18 cellular contexts compared by ENCODE assay signal in the genomic region with DNA sequence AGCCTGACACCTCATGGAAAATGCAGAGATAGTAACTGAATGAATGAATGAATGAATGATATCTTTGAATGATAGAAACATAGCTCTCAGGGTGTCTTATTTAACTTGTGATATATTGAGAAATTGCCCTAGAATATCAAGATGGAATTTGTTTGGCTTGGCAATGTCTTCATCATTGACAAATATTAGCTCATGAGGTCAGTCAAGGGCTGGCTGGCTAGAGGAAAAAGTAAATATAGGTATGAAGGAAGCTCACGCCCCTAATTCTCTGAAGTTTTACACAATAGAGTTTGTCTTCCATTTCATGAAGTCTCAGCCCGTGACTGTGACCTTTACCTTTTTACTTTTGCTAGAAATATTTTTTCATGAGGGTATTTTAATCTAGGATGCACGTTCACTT.
DNase-seq lines count a peak whose midpoint lies in the region; ATAC-seq and TF ChIP-seq lines count a peak whose summit lies in the region.
"Had no signal": no experiment of that assay in that cellular context is flagged by ENCODE, and none has a peak within 500 bp of the region (broad histone marks: within the 10 kb centered on the region; RNA-seq: fewer than 3 reads in every experiment).

No MANE protein-coding gene starts in this region.

- TF ChIP-seq POLR2A in breast epithelium (IDR thresholded peaks at IDR 0.05) (no peak), body of pancreas (IDR thresholded peaks at IDR 0.05) (no peak)

- TF ChIP-seq CTCF in breast epithelium (IDR thresholded peaks at IDR 0.05) (no peak), body of pancreas (IDR thresholded peaks at IDR 0.05) (no peak), lower lobe of right lung (IDR thresholded peaks at IDR 0.05) (no peak), heart right ventricle (IDR thresholded peaks at IDR 0.05) (no peak)

- ATAC-seq in body of pancreas = peak; percentile 97
- peak; percentile 57 to 84 for ATAC-seq in lower lobe of right lung
- ATAC-seq in GM18511 (IDR thresholded peaks at IDR 0.05; ENCODE audit: unreplicated experiment) = no peak
- ATAC-seq in heart right ventricle = no peak

- H3K27ac ChIP-seq in breast epithelium (no peak overlapping the region), body of pancreas (peak overlapping the region in 1 of 4 donors; percentile 4), lower lobe of right lung (no peak overlapping the region), heart right ventricle (no peak overlapping the region)

- no peaks in the 10 kb centered on the region for H3K4me1 ChIP-seq in breast epithelium
- peaks cover 13% of the 10 kb centered on the region for H3K4me1 ChIP-seq in body of pancreas
- H3K4me1 ChIP-seq in lower lobe of right lung = no peaks in the 10 kb centered on the region
- no peaks in the 10 kb centered on the region for H3K4me1 ChIP-seq in heart right ventricle

- H3K36me3 ChIP-seq in breast epithelium (no peaks in the 10 kb centered on the region), body of pancreas (replicated peaks in 1 of 2; ENCODE audit: insufficient read depth in 1 of 2, low read depth in 2 of 2) (no peaks in the 10 kb centered on the region), lower lobe of right lung (no peaks in the 10 kb centered on the region), heart right ventricle (no peaks in the 10 kb centered on the region)

- no peaks in the 10 kb centered on the region for H3K9me3 ChIP-seq in breast epithelium
- H3K9me3 ChIP-seq in body of pancreas = no peaks in the 10 kb centered on the region
- H3K9me3 ChIP-seq in lower lobe of right lung = peaks cover 10% of the 10 kb centered on the region
- H3K9me3 ChIP-seq in heart right ventricle = peaks cover 0 to 28% (median 19%) of the 10 kb centered on the region in 11 donors

- H3K27me3 ChIP-seq in breast epithelium = no peaks in the 10 kb centered on the region
- H3K27me3 ChIP-seq in body of pancreas = peaks cover 0 to 19% of the 10 kb centered on the region in 2 donors
- H3K27me3 ChIP-seq in lower lobe of right lung (ENCODE audit: low read depth) = no peaks in the 10 kb centered on the region
- peaks cover 0 to 15% (median 7%) of the 10 kb centered on the region in 7 donors for H3K27me3 ChIP-seq in heart right ventricle

- 11 to 19% methylated on average over 3 of the region's 3 CpGs for WGBS in body of pancreas, 2 donors
- 60 to 65% methylated on average over 3 of the region's 3 CpGs for WGBS in heart right ventricle, 2 donors

- DNase-seq in T47D (ENCODE audit: low read depth in 1 of 2, low spot score in 1 of 2) = peak; percentile 45 to 73
- DNase-seq in breast epithelium (ENCODE audit: low spot score in 2 of 2) = no peak
- peak in 3 of 4 donors; percentile 33 to 67 (median 51) for DNase-seq in body of pancreas
- no peak for DNase-seq in lower lobe of right lung
- no peak for DNase-seq in heart right ventricle
- DNase-seq in germinal center (ENCODE audit: low spot score) = no peak
- DNase-seq in ureter (ENCODE audit: low spot score) = no peak
- DNase-seq: AML-193; C1 segment of cervical spinal cord; CD8-positive, alpha-beta memory T cell; H7; NCI-H1092 treated with DMSO at 0.1 percent for 48 hours; NCI-H1436 treated with DMSO at 0.1 percent for 48 hours; NCI-H2081; NCI-H2171; NCI-H345; NCI-H524 treated with DMSO at 0.1 percent for 48 hours had no signal

- in situ Hi-C loops in T47D (cut with HindIII; ENCODE audit: low pct_unique_long_range_greater_than_20kb, low sequenced_read_pairs) = no loop called here

- H3K4me3 ChIP-seq in breast epithelium (no peak overlapping the region), body of pancreas (no peak overlapping the region), lower lobe of right lung (no peak overlapping the region), heart right ventricle (no peak overlapping the region)

- intact Hi-C loops in breast epithelium (cut with DNase I; ENCODE audit: low total_unique reads) = no loop called here
- intact Hi-C loops in body of pancreas (cut with DNase I) = no loop called here
- intact Hi-C loops in lower lobe of right lung (cut with DNase I) = no loop called here
- intact Hi-C loops in heart right ventricle (cut with DNase I) = no loop called here

Comparison
In these comparisons a context has a peak if more than half of its experiments do, and no peak if none do; other contexts are left out.
1. DNase-seq: peak in T47D (2 of 2) and body of pancreas (3 of 4); none in breast epithelium (0 of 2), lower lobe of right lung (single experiment), heart right ventricle (0 of 2), germinal center (single experiment) and ureter (single experiment).
2. ATAC-seq: peak in body of pancreas (single experiment) and lower lobe of right lung (2 of 2); none in GM18511 (single experiment) and heart right ventricle (0 of 8).